Comparison of ENCODE assay signal across 34 cellular contexts in the genomic region with DNA sequence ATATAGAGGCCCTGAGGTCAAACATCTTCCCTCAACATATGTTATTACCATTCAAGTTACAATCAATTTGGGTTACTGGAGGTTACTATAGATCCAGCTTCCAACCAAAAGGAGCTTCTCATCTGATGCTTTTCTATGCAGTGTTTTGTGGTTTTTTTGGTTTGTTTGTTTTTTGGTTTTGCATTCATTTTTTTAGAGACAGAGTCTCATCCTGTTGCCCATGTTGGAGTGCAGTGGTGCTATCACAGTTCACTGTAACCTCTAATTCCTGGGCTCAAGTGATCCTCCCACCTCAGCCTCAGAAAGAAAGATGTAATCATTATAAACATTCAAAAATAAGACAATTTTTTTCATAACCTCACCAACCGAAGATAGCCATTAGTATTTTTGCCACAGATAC.
"Had no signal": no experiment of that assay in that cellular context is flagged by ENCODE, and none has a peak within 500 bp of the region (broad histone marks: within the 10 kb centered on the region; RNA-seq: fewer than 3 reads in every experiment).

No MANE protein-coding gene starts in this region.

- H3K27me3 ChIP-seq: ascending aorta, body of pancreas, brain microvascular endothelial cell, breast epithelium had no signal

- H3K4me3 ChIP-seq: ascending aorta, body of pancreas, breast epithelium had no signal

- ATAC-seq: activated CD8-positive, alpha-beta T cell treated with anti-CD3 and anti-CD28 coated beads for 36 hours; activated naive CD8-positive, alpha-beta T cell treated with anti-CD3 and anti-CD28 coated beads, Interleukin-2, amount 50 U/mL, for 24 hours; activated T-cell treated with anti-CD3 and anti-CD28 coated beads, Interleukin-2, amount 50 U/mL, for 4 hours; activated T-cell treated with anti-CD3 and anti-CD28 coated beads, Interleukin-2, amount 50 U/mL, for 72 hours; activated T-helper 17 cell treated with anti-CD3 and anti-CD28 coated beads, Interleukin-2, amount 50 U/mL, for 72 hours; body of pancreas had no signal

- DNase-seq: activated B cell treated with CpG ODN at 0.5 μM for 24 hours; activated CD4-positive, alpha-beta memory T cell treated with anti-CD3 and anti-CD28 coated beads for 36 hours; activated CD4-positive, alpha-beta T cell treated with anti-CD3 and anti-CD28 coated beads for 4 hours; activated CD4-positive, alpha-beta T cell treated with anti-CD3 and anti-CD28 coated beads, Interleukin-2, amount 10 ng/mL, durations not matched to agents 7 days and 5 days; activated CD4-positive, alpha-beta T cell treated with anti-CD3 and anti-CD28 coated beads, Interleukin-2, amount 50 U/mL, for 4 hours; activated CD4-positive, CD25-positive, alpha-beta regulatory T cell treated with anti-CD3 and anti-CD28 coated beads, Interleukin-2, amount 50 U/mL, for 72 hours; activated CD8-positive, alpha-beta memory T cell treated with anti-CD3 and anti-CD28 coated beads, Interleukin-2, amount 50 U/mL, for 4 hours; activated CD8-positive, alpha-beta T cell treated with anti-CD3 and anti-CD28 coated beads for 36 hours; activated effector memory CD4-positive, alpha-beta T cell treated with Interleukin-2 at 50 U/mL for 16 hours; activated gamma-delta T cell; activated naive CD4-positive, alpha-beta T cell treated with anti-CD3 and anti-CD28 coated beads, Interleukin-2, amount 10 ng/mL, durations not matched to agents 7 days and 5 days; activated naive CD4-positive, alpha-beta T cell treated with Interleukin-2 at 50 U/mL for 16 hours; activated naive CD8-positive, alpha-beta T cell treated with anti-CD3 and anti-CD28 coated beads, Interleukin-2, amount 10 ng/mL, durations not matched to agents 7 days and 5 days; activated naive CD8-positive, alpha-beta T cell treated with anti-CD3 and anti-CD28 coated beads, Interleukin-2, amount 50 U/mL, for 24 hours; activated T-cell treated with anti-CD3 and anti-CD28 coated beads for 4 hours; activated T-cell treated with anti-CD3 and anti-CD28 coated beads, Interleukin-2, amount 50 U/mL, for 1 hour; activated T-cell treated with anti-CD3 and anti-CD28 coated beads, Interleukin-2, amount 50 U/mL, for 4 hours; activated T-cell treated with anti-CD3 and anti-CD28 coated beads, Interleukin-2, amount 50 U/mL, for 72 hours; amygdala; anterior cingulate cortex; body of pancreas; brain microvascular endothelial cell; central memory CD4-positive, alpha-beta T cell; T-helper 9 cell had no signal

- H3K4me3 Mint-ChIP-seq: activated B cell treated with CpG ODN at 0.5 μM for 24 hours; activated CD4-positive, alpha-beta memory T cell treated with anti-CD3 and anti-CD28 coated beads for 36 hours; activated CD4-positive, alpha-beta T cell treated with anti-CD3 and anti-CD28 coated beads, Interleukin-2, amount 10 ng/mL, durations not matched to agents 7 days and 5 days; activated CD8-positive, alpha-beta T cell treated with anti-CD3 and anti-CD28 coated beads for 36 hours; activated naive CD4-positive, alpha-beta T cell treated with anti-CD3 and anti-CD28 coated beads, Interleukin-2, amount 10 ng/mL, durations not matched to agents 7 days and 5 days; activated naive CD4-positive, alpha-beta T cell treated with anti-CD3 and anti-CD28 coated beads, Interleukin-2, amount 50 U/mL, for 24 hours; activated naive CD8-positive, alpha-beta T cell; activated naive CD8-positive, alpha-beta T cell treated with anti-CD3 and anti-CD28 coated beads, Interleukin-2, amount 10 ng/mL, durations not matched to agents 7 days and 5 days; activated naive CD8-positive, alpha-beta T cell treated with anti-CD3 and anti-CD28 coated beads, Interleukin-2, amount 50 U/mL, for 24 hours; activated T-cell treated with anti-CD3 and anti-CD28 coated beads, Interleukin-2, amount 50 U/mL, for 4 hours; activated T-cell treated with anti-CD3 and anti-CD28 coated beads, Interleukin-2, amount 50 U/mL, for 72 hours; activated T-helper 1 cell treated with anti-CD3 and anti-CD28 coated beads, Interleukin-12 subunit alpha, Interleukin-12 subunit beta, Interleukin-2, Interleukin-4 antibody, amounts not matched to agents 30 ng/mL and 10 ng/mL and 1 ng/mL, durations not matched to agents 14 hours and 24 hours and 36 hours; activated T-helper 17 cell treated with anti-CD3 and anti-CD28 coated beads, Interleukin-2, amount 50 U/mL, for 72 hours; T-helper 1 cell treated with Interleukin-12 subunit alpha and Interleukin-12 subunit beta and Interleukin-4 antibody, amounts not matched to agents 30 μg/mL and 1 μg/mL, for 36 hours; T-helper 2 cell treated with Interferon-gamma antibody and Interleukin-4, amounts not matched to agents 5 μg/mL and 100 μg/mL, for 36 hours had no signal

- H3K27me3 Mint-ChIP-seq: activated B cell treated with CpG ODN at 0.5 μM for 24 hours; activated CD4-positive, alpha-beta memory T cell treated with anti-CD3 and anti-CD28 coated beads for 36 hours; activated CD4-positive, alpha-beta T cell treated with anti-CD3 and anti-CD28 coated beads, Interleukin-2, amount 10 ng/mL, durations not matched to agents 7 days and 5 days; activated CD8-positive, alpha-beta T cell treated with anti-CD3 and anti-CD28 coated beads for 36 hours; activated naive CD4-positive, alpha-beta T cell treated with anti-CD3 and anti-CD28 coated beads, Interleukin-2, amount 50 U/mL, for 24 hours; activated naive CD8-positive, alpha-beta T cell; activated naive CD8-positive, alpha-beta T cell treated with anti-CD3 and anti-CD28 coated beads, Interleukin-2, amount 50 U/mL, for 24 hours; activated T-helper 17 cell treated with anti-CD3 and anti-CD28 coated beads, Interleukin-2, amount 50 U/mL, for 72 hours had no signal

- H3K36me3 ChIP-seq: ascending aorta, brain microvascular endothelial cell, breast epithelium had no signal

- H3K4me1 ChIP-seq: ascending aorta, body of pancreas, breast epithelium had no signal

- H3K9me3 Mint-ChIP-seq: activated B cell treated with CpG ODN at 0.5 μM for 24 hours; activated CD4-positive, alpha-beta memory T cell treated with anti-CD3 and anti-CD28 coated beads for 36 hours; activated CD4-positive, alpha-beta T cell treated with anti-CD3 and anti-CD28 coated beads, Interleukin-2, amount 10 ng/mL, durations not matched to agents 7 days and 5 days; activated CD8-positive, alpha-beta T cell treated with anti-CD3 and anti-CD28 coated beads for 36 hours; activated naive CD4-positive, alpha-beta T cell treated with anti-CD3 and anti-CD28 coated beads, Interleukin-2, amount 10 ng/mL, durations not matched to agents 7 days and 5 days; activated naive CD4-positive, alpha-beta T cell treated with anti-CD3 and anti-CD28 coated beads, Interleukin-2, amount 50 U/mL, for 24 hours; activated naive CD8-positive, alpha-beta T cell treated with anti-CD3 and anti-CD28 coated beads, Interleukin-2, amount 10 ng/mL, durations not matched to agents 7 days and 5 days; activated naive CD8-positive, alpha-beta T cell treated with anti-CD3 and anti-CD28 coated beads, Interleukin-2, amount 50 U/mL, for 24 hours; activated T-cell treated with anti-CD3 and anti-CD28 coated beads, Interleukin-2, amount 50 U/mL, for 4 hours; activated T-helper 1 cell treated with anti-CD3 and anti-CD28 coated beads, Interleukin-12 subunit alpha, Interleukin-12 subunit beta, Interleukin-2, Interleukin-4 antibody, amounts not matched to agents 30 ng/mL and 10 ng/mL and 1 ng/mL, durations not matched to agents 14 hours and 24 hours and 36 hours; activated T-helper 17 cell treated with anti-CD3 and anti-CD28 coated beads, Interleukin-2, amount 50 U/mL, for 72 hours; T-helper 1 cell treated with Interleukin-12 subunit alpha and Interleukin-12 subunit beta and Interleukin-4 antibody, amounts not matched to agents 30 μg/mL and 1 μg/mL, for 36 hours; T-helper 2 cell treated with Interferon-gamma antibody and Interleukin-4, amounts not matched to agents 5 μg/mL and 100 μg/mL, for 36 hours had no signal

- H3K27ac Mint-ChIP-seq: activated B cell treated with CpG ODN at 0.5 μM for 24 hours; activated CD4-positive, alpha-beta memory T cell treated with anti-CD3 and anti-CD28 coated beads for 36 hours; activated CD4-positive, alpha-beta T cell treated with anti-CD3 and anti-CD28 coated beads, Interleukin-2, amount 10 ng/mL, durations not matched to agents 7 days and 5 days; activated CD8-positive, alpha-beta T cell treated with anti-CD3 and anti-CD28 coated beads for 36 hours; activated naive CD4-positive, alpha-beta T cell treated with anti-CD3 and anti-CD28 coated beads, Interleukin-2, amount 10 ng/mL, durations not matched to agents 7 days and 5 days; activated naive CD4-positive, alpha-beta T cell treated with anti-CD3 and anti-CD28 coated beads, Interleukin-2, amount 50 U/mL, for 24 hours; activated naive CD8-positive, alpha-beta T cell; activated naive CD8-positive, alpha-beta T cell treated with anti-CD3 and anti-CD28 coated beads, Interleukin-2, amount 10 ng/mL, durations not matched to agents 7 days and 5 days; activated naive CD8-positive, alpha-beta T cell treated with anti-CD3 and anti-CD28 coated beads, Interleukin-2, amount 50 U/mL, for 24 hours; activated T-cell treated with anti-CD3 and anti-CD28 coated beads, Interleukin-2, amount 50 U/mL, for 72 hours; activated T-helper 17 cell treated with anti-CD3 and anti-CD28 coated beads, Interleukin-2, amount 50 U/mL, for 72 hours; T-helper 1 cell treated with Interleukin-12 subunit alpha and Interleukin-12 subunit beta and Interleukin-4 antibody, amounts not matched to agents 30 μg/mL and 1 μg/mL, for 36 hours; T-helper 2 cell treated with Interferon-gamma antibody and Interleukin-4, amounts not matched to agents 5 μg/mL and 100 μg/mL, for 36 hours had no signal

- FAIRE-seq: TTC549 had no signal

- H3K4me1 Mint-ChIP-seq: activated T-helper 17 cell treated with anti-CD3 and anti-CD28 coated beads, Interleukin-2, amount 50 U/mL, for 72 hours had no signal

- H3K36me3 Mint-ChIP-seq: activated CD4-positive, alpha-beta memory T cell treated with anti-CD3 and anti-CD28 coated beads for 36 hours; activated naive CD4-positive, alpha-beta T cell treated with anti-CD3 and anti-CD28 coated beads, Interleukin-2, amount 10 ng/mL, durations not matched to agents 7 days and 5 days; activated naive CD4-positive, alpha-beta T cell treated with anti-CD3 and anti-CD28 coated beads, Interleukin-2, amount 50 U/mL, for 24 hours; activated naive CD8-positive, alpha-beta T cell; activated naive CD8-positive, alpha-beta T cell treated with anti-CD3 and anti-CD28 coated beads, Interleukin-2, amount 10 ng/mL, durations not matched to agents 7 days and 5 days had no signal

- H3K9me3 ChIP-seq: ascending aorta, body of pancreas, breast epithelium had no signal

- H3K27ac ChIP-seq: ascending aorta, body of pancreas, brain microvascular endothelial cell, breast epithelium, VCaP had no signal
